ENCODE assay signal across 15 cellular contexts in the genomic region with DNA sequence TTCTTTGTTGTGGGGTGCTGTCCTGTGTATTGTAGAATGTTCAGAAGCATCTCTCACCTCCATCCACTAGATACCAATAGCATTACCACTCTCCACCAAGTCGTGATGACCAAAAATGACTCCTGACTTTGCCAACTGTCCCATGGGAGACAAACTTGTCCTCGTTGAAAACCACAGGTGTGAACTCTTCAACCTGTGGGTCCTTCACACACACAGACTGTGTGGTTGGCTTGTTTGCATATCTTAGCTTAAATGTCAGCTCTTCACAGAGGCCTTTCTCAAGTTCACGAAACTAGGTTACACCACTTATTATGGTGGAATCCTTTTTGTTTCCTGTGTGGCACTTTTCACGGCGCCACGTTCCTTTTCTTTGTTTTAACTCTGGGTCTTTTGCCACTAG. TPM values are rescaled to one million over a fixed set of nuclear protein-coding genes. Genes with fewer than 3 reads are reported as not detected.
A peak's percentile ranks its signal among the peaks of the same experiment; 100 is the strongest.
DNase-seq lines count a peak whose midpoint lies in the region; ATAC-seq and TF ChIP-seq lines count a peak whose summit lies in the region.
"Had no signal": no experiment of that assay in that cellular context is flagged by ENCODE, and none has a peak within 500 bp of the region (broad histone marks: within the 10 kb centered on the region; RNA-seq: fewer than 3 reads in every experiment).

No MANE protein-coding gene starts in this region.

- DNase-seq in heart left ventricle (no peak), cerebellar cortex (ENCODE audit: low spot score) (no peak)
- no peak for DNase-seq in activated CD4-positive, alpha-beta T cell treated with anti-CD3 and anti-CD28 coated beads for 48 hours
- DNase-seq in CD4-positive, alpha-beta memory T cell = no peak
- DNase-seq: ACHN; activated T-cell treated with anti-CD3 and anti-CD28 coated beads, Interleukin-2, amount 50 U/mL, for 1 hour; Karpas-422; NCI-H146; NCI-H510A treated with DMSO at 0.1 percent for 48 hours; upper lobe of right lung had no signal

- intact Hi-C loops in heart left ventricle (cut with DNase I) = no loop called here
- intact Hi-C loops in CD4-positive, alpha-beta memory T cell (cut with micrococcal nuclease) = no loop called here

- 88 to 89% (median 89%) methylated on average over 6 of the region's 6 CpGs for WGBS in heart left ventricle, 4 donors

- H3K9me3 Mint-ChIP-seq in CD4-positive, alpha-beta memory T cell = peaks cover 0 to 2% (median 0%) of the 10 kb centered on the region in 8 donors

- H3K4me3 ChIP-seq in heart left ventricle = no peak overlapping the region
- no peak overlapping the region for H3K4me3 ChIP-seq in CD4-positive, alpha-beta memory T cell (ENCODE audit: low read length in 2 of 2)
- H3K4me3 ChIP-seq: prostate gland, upper lobe of right lung had no signal

- H3K4me3 Mint-ChIP-seq in CD4-positive, alpha-beta memory T cell = no peak overlapping the region

- H3K27me3 Mint-ChIP-seq in CD4-positive, alpha-beta memory T cell = peaks cover 6 to 11% of the 10 kb centered on the region in 2 donors

- ATAC-seq in GM18502 (IDR thresholded peaks at IDR 0.05; ENCODE audit: poor library complexity, unreplicated experiment) = peak; percentile 68
- ATAC-seq in GM19452 (IDR thresholded peaks at IDR 0.05; ENCODE audit: unreplicated experiment) = peak; percentile 84
- ATAC-seq in HG02759 (IDR thresholded peaks at IDR 0.05; ENCODE audit: unreplicated experiment) = peak; percentile 63
- peak; percentile 66 for ATAC-seq in HG03354 (IDR thresholded peaks at IDR 0.05; ENCODE audit: poor library complexity, severe bottlenecking, unreplicated experiment)
- ATAC-seq in heart left ventricle = no peak
- ATAC-seq: upper lobe of right lung had no signal

- no peaks in the 10 kb centered on the region for H3K36me3 Mint-ChIP-seq in CD4-positive, alpha-beta memory T cell

- H3K27me3 ChIP-seq in heart left ventricle = peaks cover 0 to 13% (median 3%) of the 10 kb centered on the region in 9 donors
- no peaks in the 10 kb centered on the region for H3K27me3 ChIP-seq in CD4-positive, alpha-beta memory T cell (ENCODE audit: insufficient read depth, low read length)
- H3K27me3 ChIP-seq: upper lobe of right lung had no signal

- H3K9me3 ChIP-seq in heart left ventricle = no peaks in the 10 kb centered on the region
- no peaks in the 10 kb centered on the region for H3K9me3 ChIP-seq in CD4-positive, alpha-beta memory T cell (ENCODE audit: control insufficient read depth in 1 of 2, low read length in 2 of 2)
- H3K9me3 ChIP-seq: prostate gland, upper lobe of right lung had no signal

- POLR2A ChIA-PET in CD4-positive, alpha-beta memory T cell (lab: Charles Lee; ENCODE audit: partially characterized antibody) = no interaction called here

- no peaks in the 10 kb centered on the region for H3K36me3 ChIP-seq in heart left ventricle
- no peaks in the 10 kb centered on the region for H3K36me3 ChIP-seq in CD4-positive, alpha-beta memory T cell (ENCODE audit: insufficient read depth, low read length)
- H3K36me3 ChIP-seq: prostate gland, upper lobe of right lung had no signal

- no peak for TF ChIP-seq POLR2A in heart left ventricle (IDR thresholded peaks at IDR 0.05)

- H3K4me1 Mint-ChIP-seq in CD4-positive, alpha-beta memory T cell = peaks cover 0 to 3% (median under 1%) of the 10 kb centered on the region in 4 donors

- no peak overlapping the region for H3K27ac Mint-ChIP-seq in CD4-positive, alpha-beta memory T cell

- no peak for TF ChIP-seq CTCF in heart left ventricle (IDR thresholded peaks at IDR 0.05)

- CTCF ChIA-PET in CD4-positive, alpha-beta memory T cell (lab: Charles Lee; ENCODE audit: partially characterized antibody) = interaction anchor here (1.2 to 2.9 kb wide), 5 partner anchors 23 to 92 kb away, joined by 3 to 10 read pairs (median 4); no protein-coding TSS in a partner anchor

- H3K27ac ChIP-seq in heart left ventricle = no peak overlapping the region
- no peak overlapping the region for H3K27ac ChIP-seq in CD4-positive, alpha-beta memory T cell (ENCODE audit: low read depth, low read length)
- H3K27ac ChIP-seq: prostate gland, upper lobe of right lung had no signal

- H3K4me1 ChIP-seq in heart left ventricle = no peaks in the 10 kb centered on the region
- no peaks in the 10 kb centered on the region for H3K4me1 ChIP-seq in CD4-positive, alpha-beta memory T cell (ENCODE audit: insufficient read depth, low read length)
- H3K4me1 ChIP-seq: prostate gland, upper lobe of right lung had no signal

RNA-seq across cellular contexts. Expression of gene GPC5, which starts 6.8 kb away (rescaled TPM):
- total RNA-seq in heart left ventricle = 1 to 10 TPM in 3 of 9 donors, under 1 TPM in 6; 0.14 to 2.9 (median 0.91) TPM
- polyA plus RNA-seq in heart left ventricle = under 1 TPM in 1 of 2 donors, not detected in 1; 0.34 TPM
- total RNA-seq in CD4-positive, alpha-beta memory T cell = under 1 TPM in 1 of 2 experiments, not detected in 1; 0.14 TPM
- not detected for polyA plus RNA-seq in CD4-positive, alpha-beta memory T cell

RNA-seq across cellular contexts. Expression of gene MIR17HG, which starts 57.8 kb away (rescaled TPM):
- total RNA-seq in heart left ventricle = 1 to 10 TPM in 5 of 9 donors, under 1 TPM in 4; 0.67 to 2.4 (median 1.1) TPM
- 1 to 10 TPM in 1 of 2 donors, under 1 TPM in 1; 0.22 to 1.9 TPM for polyA plus RNA-seq in heart left ventricle
- total RNA-seq in CD4-positive, alpha-beta memory T cell = 10 to 100 TPM; 12.7 to 13.2 TPM
- under 1 TPM; 0.18 to 0.71 TPM for polyA plus RNA-seq in CD4-positive, alpha-beta memory T cell

Comparison
In these comparisons a context has a peak if more than half of its experiments do, and no peak if none do; other contexts are left out.
1. ATAC-seq: peak in GM18502 (single experiment), GM19452 (single experiment), HG02759 (single experiment) and HG03354 (single experiment); none in heart left ventricle (0 of 4).
2. RNA of gene MIR17HG, which starts 57.8 kb away (total RNA-seq): 12.7 to 13.2 TPM in CD4-positive, alpha-beta memory T cell; 0.67 to 2.4 TPM in heart left ventricle; every median in the first group is over 4 times any median in the second.